ENCODE assay signal across 34 cellular contexts in genomic region chr9:135817951-135818717, GRCh38.
"Had no signal": no experiment of that assay in that cellular context is flagged by ENCODE, and none has a peak within 500 bp of the region (broad histone marks: within the 10 kb centered on the region; RNA-seq: fewer than 3 reads in every experiment).

No MANE protein-coding gene starts in this region.

- H3K27me3 Mint-ChIP-seq: activated CD4-positive, alpha-beta memory T cell treated with anti-CD3 and anti-CD28 coated beads, Interleukin-2, amount 10 ng/mL, durations not matched to agents 7 days and 5 days; activated naive CD4-positive, alpha-beta T cell treated with anti-CD3 and anti-CD28 coated beads, Interleukin-2, amount 50 U/mL, for 24 hours; activated T-cell treated with anti-CD3 and anti-CD28 coated beads, Interleukin-2, amount 50 U/mL, for 24 hours; brain had no signal

- H3K27ac Mint-ChIP-seq: activated CD4-positive, alpha-beta memory T cell treated with anti-CD3 and anti-CD28 coated beads, Interleukin-2, amount 10 ng/mL, durations not matched to agents 7 days and 5 days; activated naive CD4-positive, alpha-beta T cell treated with anti-CD3 and anti-CD28 coated beads, Interleukin-2, amount 50 U/mL, for 24 hours; activated T-cell treated with anti-CD3 and anti-CD28 coated beads, Interleukin-2, amount 50 U/mL, for 24 hours; activated T-helper 2 cell treated with anti-CD3 and anti-CD28 coated beads, Interferon-gamma antibody, Interleukin-2, Interleukin-4, amounts not matched to agents 10 μg/mL and 5 μg/mL and 100 μg/mL, durations not matched to agents 14 hours and 24 hours and 36 hours had no signal

- H3K4me3 Mint-ChIP-seq: activated CD4-positive, alpha-beta memory T cell treated with anti-CD3 and anti-CD28 coated beads, Interleukin-2, amount 10 ng/mL, durations not matched to agents 7 days and 5 days; activated naive CD4-positive, alpha-beta T cell treated with anti-CD3 and anti-CD28 coated beads, Interleukin-2, amount 50 U/mL, for 24 hours; activated T-cell treated with anti-CD3 and anti-CD28 coated beads, Interleukin-2, amount 50 U/mL, for 24 hours; brain had no signal

- H3K4me1 ChIP-seq: Peyer's patch had no signal

- H3K9me3 ChIP-seq: Peyer's patch had no signal

- H3K4me1 Mint-ChIP-seq: activated CD4-positive, alpha-beta memory T cell treated with anti-CD3 and anti-CD28 coated beads, Interleukin-2, amount 10 ng/mL, durations not matched to agents 7 days and 5 days; activated naive CD4-positive, alpha-beta T cell treated with anti-CD3 and anti-CD28 coated beads, Interleukin-2, amount 50 U/mL, for 24 hours had no signal

- H3K27ac ChIP-seq: Peyer's patch, WERI-Rb-1 had no signal

- FAIRE-seq: bronchial epithelial cell had no signal

- H3K4me3 ChIP-seq: Peyer's patch had no signal

- H3K27me3 ChIP-seq: Peyer's patch had no signal

- DNase-seq: activated CD4-positive, alpha-beta memory T cell treated with anti-CD3 and anti-CD28 coated beads, Interleukin-2, amount 10 ng/mL, durations not matched to agents 7 days and 5 days; activated CD4-positive, alpha-beta T cell treated with anti-CD3 and anti-CD28 coated beads for 1 hour; activated CD4-positive, alpha-beta T cell treated with anti-CD3 and anti-CD28 coated beads for 48 hours; activated CD4-positive, CD25-positive, alpha-beta regulatory T cell; activated CD8-positive, alpha-beta memory T cell treated with anti-CD3 and anti-CD28 coated beads for 24 hours; activated gamma-delta T cell; activated naive CD4-positive, alpha-beta T cell treated with Interleukin-2 at 50 U/mL for 16 hours; activated T-cell treated with anti-CD3 and anti-CD28 coated beads, Interleukin-2, amount 50 U/mL, for 24 hours; anterior cingulate cortex; central memory CD4-positive, alpha-beta T cell; Kasumi-1; KG1; MM.1S; MV-4-11; NCI-H1092; NCI-H1436 treated with DMSO at 0.1 percent for 48 hours; NCI-H1694 treated with DMSO at 0.1 percent for 48 hours; NCI-H2029; NCI-H510A; NCI-H526; NCI-H748 treated with DMSO at 0.1 percent for 48 hours; NK-92 treated with Interleukin-12 subunit alpha and Interleukin-12 subunit beta, amount 100 ng/mL, for 24 hours; PC-3; Peyer's patch; RPMI8226; SW 1271; T-helper 1 cell; T-helper 2 cell; T1000; WERI-Rb-1 had no signal

- H3K9me3 Mint-ChIP-seq: activated CD4-positive, alpha-beta memory T cell treated with anti-CD3 and anti-CD28 coated beads, Interleukin-2, amount 10 ng/mL, durations not matched to agents 7 days and 5 days; activated naive CD4-positive, alpha-beta T cell treated with anti-CD3 and anti-CD28 coated beads, Interleukin-2, amount 50 U/mL, for 24 hours; activated T-cell treated with anti-CD3 and anti-CD28 coated beads, Interleukin-2, amount 50 U/mL, for 24 hours; activated T-helper 2 cell treated with anti-CD3 and anti-CD28 coated beads, Interferon-gamma antibody, Interleukin-2, Interleukin-4, amounts not matched to agents 10 μg/mL and 5 μg/mL and 100 μg/mL, durations not matched to agents 14 hours and 24 hours and 36 hours; brain had no signal
